ENCODE assay signal across 16 cellular contexts in genomic region chr14:53596845-53597525, GRCh38.
A peak's percentile ranks its signal among the peaks of the same experiment; 100 is the strongest.
DNase-seq lines count a peak whose midpoint lies in the region; ATAC-seq, FAIRE-seq and TF ChIP-seq lines count a peak whose summit lies in the region.
"Had no signal": no experiment of that assay in that cellular context is flagged by ENCODE, and none has a peak within 500 bp of the region (broad histone marks: within the 10 kb centered on the region; RNA-seq: fewer than 3 reads in every experiment).

No MANE protein-coding gene starts in this region.

- peaks cover 12% of the 10 kb centered on the region; the same call in 2 of the 3 replicates for H3K4me1 Mint-ChIP-seq in GM23338
- H3K4me1 Mint-ChIP-seq in activated CD8-positive, alpha-beta memory T cell treated with anti-CD3 and anti-CD28 coated beads, Interleukin-2, amount 10 ng/mL, durations not matched to agents 7 days and 5 days: no peaks in the 10 kb centered on the region
- H3K4me1 Mint-ChIP-seq: CD4-positive, CD25-positive, alpha-beta regulatory T cell had no signal

- 44% methylated on average over 7 of the region's 7 CpGs for whole genome bisulfite sequencing in A549 (ENCODE audit: missing lambda C conversion rate)

- H2AFZ ChIP-seq in GM23338 (peak overlapping the region; percentile 73; the same call in 1 of the 2 replicates), PC-9 (no peak overlapping the region)

- CTCF ChIA-PET in A549 (lab: Yijun Ruan, JAX): no interaction called here
- CTCF ChIA-PET in PC-9 (lab: Charles Lee): no interaction called here
- CTCF ChIA-PET in activated CD8-positive, alpha-beta memory T cell treated with anti-CD3 and anti-CD28 coated beads, Interleukin-2, amount 10 ng/mL, durations not matched to agents 7 days and 5 days (lab: Charles Lee): no interaction called here

- no peaks in the 10 kb centered on the region for H3F3A ChIP-seq in GM23338 (replicated peaks; ENCODE audit: low read depth)
- no peaks in the 10 kb centered on the region for H3F3A ChIP-seq in PC-9 (ENCODE audit: insufficient read depth, low read depth)

- H3K4me2 ChIP-seq in A549 (peak overlapping the region; percentile 22; the same call in 1 of the 3 replicates), GM23338 (no peak overlapping the region), PC-9 (peak overlapping the region; percentile 31; the same call in 1 of the 2 replicates)

- no peaks in the 10 kb centered on the region for H3K9me3 ChIP-seq in A549
- H3K9me3 ChIP-seq in PC-9 (ENCODE audit: insufficient read depth, low read depth): no peaks in the 10 kb centered on the region

- no peaks in the 10 kb centered on the region for H3K27me3 ChIP-seq in GM23338 (ENCODE audit: insufficient read depth)
- H3K27me3 ChIP-seq in PC-9 (ENCODE audit: insufficient read depth, low read depth): no peaks in the 10 kb centered on the region

- H3K9me3 Mint-ChIP-seq in GM23338: 0 out of 3 replicates have a peak, but pooled peaks cover 4% of the 10 kb centered on the region
- H3K9me3 Mint-ChIP-seq in activated CD8-positive, alpha-beta memory T cell treated with anti-CD3 and anti-CD28 coated beads, Interleukin-2, amount 10 ng/mL, durations not matched to agents 7 days and 5 days (ENCODE audit: low read depth): no peaks in the 10 kb centered on the region

- H3K4me3 Mint-ChIP-seq in GM23338: no peak overlapping the region
- H3K4me3 Mint-ChIP-seq in activated CD8-positive, alpha-beta memory T cell treated with anti-CD3 and anti-CD28 coated beads, Interleukin-2, amount 10 ng/mL, durations not matched to agents 7 days and 5 days: no peak overlapping the region
- H3K4me3 Mint-ChIP-seq: CD4-positive, CD25-positive, alpha-beta regulatory T cell had no signal

- H3K79me2 ChIP-seq in GM23338 (replicated peaks; ENCODE audit: insufficient read depth) (no peaks in the 10 kb centered on the region), PC-9 (ENCODE audit: low read depth) (no peaks in the 10 kb centered on the region)

- H3K4me3 ChIP-seq in A549: no peak overlapping the region
- no peak overlapping the region for H3K4me3 ChIP-seq in GM23338
- H3K4me3 ChIP-seq in PC-9: no peak overlapping the region
- H3K4me3 ChIP-seq in fibroblast of villous mesenchyme (ENCODE audit: low read depth, low read length): no peak overlapping the region

- H3K4me1 ChIP-seq in A549 (no peaks in the 10 kb centered on the region), GM23338 (ENCODE audit: insufficient read depth) (peaks cover 16% of the 10 kb centered on the region; the same call in 1 of the 2 replicates), PC-9 (replicated peaks; ENCODE audit: insufficient read depth) (no peaks in the 10 kb centered on the region; the same call in 1 of the 2 replicates)

- no peak for TF ChIP-seq CTCF in A549 (IDR thresholded peaks at IDR 0.05)
- TF ChIP-seq CTCF in GM23338 (conservative IDR thresholded peaks at IDR 0.05; ENCODE audit: low read depth in 2 of 2): no peak
- TF ChIP-seq CTCF in PC-9 (conservative IDR thresholded peaks at IDR 0.05): no peak
- no peak for TF ChIP-seq CTCF in fibroblast of villous mesenchyme (IDR thresholded peaks at IDR 0.05; ENCODE audit: insufficient read depth, low read depth, low read length)

- TF ChIP-seq POLR2A in A549 (IDR thresholded peaks at IDR 0.05; ENCODE audit: low read length): no peak

- no peak for TF ChIP-seq RAD21 in A549 (conservative IDR thresholded peaks at IDR 0.05 in 1 of 2, IDR thresholded peaks at IDR 0.05 in 1 of 2)

- H3K27ac ChIP-seq in A549: no peak overlapping the region
- H3K27ac ChIP-seq in GM23338 (ENCODE audit: low read depth): no peak overlapping the region
- no peak overlapping the region for H3K27ac ChIP-seq in PC-9

- ATAC-seq in A549 (no peak), GM23338 (no peak)
- no peak for ATAC-seq in activated CD4-positive, CD25-positive, alpha-beta regulatory T cell treated with anti-CD3 and anti-CD28 coated beads, Interleukin-2, amount 50 U/mL, for 24 hours
- no peak for ATAC-seq in activated CD8-positive, alpha-beta memory T cell treated with anti-CD3 and anti-CD28 coated beads, Interleukin-2, amount 10 ng/mL, durations not matched to agents 7 days and 5 days

- no peaks in the 10 kb centered on the region for H3K36me3 Mint-ChIP-seq in GM23338 (ENCODE audit: low read depth)
- H3K36me3 Mint-ChIP-seq in activated CD8-positive, alpha-beta memory T cell treated with anti-CD3 and anti-CD28 coated beads, Interleukin-2, amount 10 ng/mL, durations not matched to agents 7 days and 5 days: no peaks in the 10 kb centered on the region
- H3K36me3 Mint-ChIP-seq: CD4-positive, CD25-positive, alpha-beta regulatory T cell had no signal

- DNase-seq in A549 (ENCODE audit: low read depth in 1 of 2, low spot score in 1 of 2) (no peak), GM23338 (ENCODE audit: low spot score) (no peak), PC-9 (no peak), fibroblast of villous mesenchyme (ENCODE audit: low read depth) (peak; percentile 13), NK-92 (lab: John Stamatoyannopoulos, UW; ENCODE audit: unreplicated experiment) (no peak)
- no peak for DNase-seq in stimulated activated CD4-positive, alpha-beta T cell treated with anti-CD3 and anti-CD28 coated beads, Interleukin-12 subunit alpha, Interleukin-12 subunit beta, amount 100 ng/mL, for 4 hours
- DNase-seq in activated CD8-positive, alpha-beta memory T cell treated with anti-CD3 and anti-CD28 coated beads, Interleukin-2, amount 10 ng/mL, durations not matched to agents 7 days and 5 days: no peak
- DNase-seq: AML-193; Calu3; CD4-positive, CD25-positive, alpha-beta regulatory T cell; H7; KG1; NCI-H1930; NCI-H524 treated with DMSO at 0.1 percent for 48 hours; NK-92 treated with Interleukin-12 subunit alpha and Interleukin-12 subunit beta, amount 100 ng/mL, for 24 hours had no signal

- no peak for FAIRE-seq in A549 (lab: Jason Lieb, UNC)

- H4K20me1 ChIP-seq in GM23338 (replicated peaks; ENCODE audit: insufficient read depth) (no peaks in the 10 kb centered on the region), PC-9 (ENCODE audit: insufficient read depth) (no peaks in the 10 kb centered on the region)

- peaks cover 4% of the 10 kb centered on the region for H3K27me3 Mint-ChIP-seq in GM23338 (ENCODE audit: insufficient read depth, low read depth, poor library complexity)
- no peaks in the 10 kb centered on the region for H3K27me3 Mint-ChIP-seq in activated CD8-positive, alpha-beta memory T cell treated with anti-CD3 and anti-CD28 coated beads, Interleukin-2, amount 10 ng/mL, durations not matched to agents 7 days and 5 days
- H3K27me3 Mint-ChIP-seq: CD4-positive, CD25-positive, alpha-beta regulatory T cell had no signal

- intact Hi-C loops in PC-9 (cut with micrococcal nuclease; ENCODE audit: unreplicated experiment): no loop called here

- POLR2A ChIA-PET in A549 (lab: Yijun Ruan, JAX) (no interaction called here), PC-9 (lab: Charles Lee; ENCODE audit: unreplicated experiment) (no interaction called here)

- no peak overlapping the region for H3K27ac Mint-ChIP-seq in GM23338
- H3K27ac Mint-ChIP-seq in activated CD8-positive, alpha-beta memory T cell treated with anti-CD3 and anti-CD28 coated beads, Interleukin-2, amount 10 ng/mL, durations not matched to agents 7 days and 5 days: no peak overlapping the region
- H3K27ac Mint-ChIP-seq: CD4-positive, CD25-positive, alpha-beta regulatory T cell had no signal

- BruUV-seq in PC-9 (replicated peaks; lab: Mats Ljungman, UMichigan): no TSS peak

- no peaks in the 10 kb centered on the region for H3K36me3 ChIP-seq in GM23338 (ENCODE audit: insufficient read depth)
- H3K36me3 ChIP-seq in PC-9 (ENCODE audit: low read depth): no peaks in the 10 kb centered on the region

- H3K9me2 ChIP-seq in GM23338 (ENCODE audit: insufficient read depth): peaks cover 10% of the 10 kb centered on the region; the same call in 1 of the 2 replicates
- no peaks in the 10 kb centered on the region for H3K9me2 ChIP-seq in PC-9 (ENCODE audit: insufficient read depth)

- TF ChIP-seq EP300 in A549 (IDR thresholded peaks at IDR 0.05): no peak

TF ChIP-seq in A549, 52 proteins besides CTCF, POLR2A, EP300 and RAD21:
- no peak for TF ChIP-seq FOSL2 (IDR thresholded peaks at IDR 0.05)
- 0 out of 2 replicates have a peak, but pooled peaks have one; percentile 37 for TF ChIP-seq FOSL2 (CRISPR knock-in tag; IDR thresholded peaks at IDR 0.05)
- no peak for TF ChIP-seq SMC3 (IDR thresholded peaks at IDR 0.05)

TF ChIP-seq in GM23338, 12 proteins besides CTCF, POLR2A, EP300 and RAD21 (continues in another document):
- TF ChIP-seq ETS1 (IDR thresholded peaks at IDR 0.05): no peak
